ENCODE assay signal across 1 cellular context in genomic region chr3:36969540-36970432, GRCh38.
TF ChIP-seq lines count a peak whose summit lies in the region.

No MANE protein-coding gene starts in this region.

TF ChIP-seq in K562, 482 proteins besides CTCF, POLR2A, EP300 and RAD21 (continued from another document):
- TF ChIP-seq TEAD1 (CRISPR knock-in tag; IDR thresholded peaks at IDR 0.05) = 0 out of 4 replicates have a peak, but pooled peaks have one; percentile 5 to 23
- peak; percentile 49; the same call in 1 of the 2 replicates for TF ChIP-seq GABPB1 (CRISPR knock-in tag; IDR thresholded peaks at IDR 0.05)
- no peak for TF ChIP-seq ZNF668 (CRISPR knock-in tag; IDR thresholded peaks at IDR 0.05)
- TF ChIP-seq ZBTB8A (IDR thresholded peaks at IDR 0.05; ENCODE audit: partially characterized antibody) = no peak
- TF ChIP-seq HMGN3 (IDR thresholded peaks at IDR 0.05; ENCODE audit: borderline replicate concordance, extremely low read depth, insufficient read length, low read depth, low read length) = peak; percentile 55
- TF ChIP-seq CREB3 (tag; conservative IDR thresholded peaks at IDR 0.05; ENCODE audit: low read depth) = no peak
- peak; percentile 25; the same call in 1 of the 2 replicates for TF ChIP-seq ZNF584 (CRISPR knock-in tag; IDR thresholded peaks at IDR 0.05; ENCODE audit: low read depth)
- no peak for TF ChIP-seq DNMT1 (IDR thresholded peaks at IDR 0.05)
- TF ChIP-seq MAZ (CRISPR knock-in tag; conservative IDR thresholded peaks at IDR 0.05 in 1 of 2, IDR thresholded peaks at IDR 0.05 in 1 of 2) = peak; percentile 93 to 100
- peak; percentile 95 for TF ChIP-seq EGR1 (conservative IDR thresholded peaks at IDR 0.05)
- no peak for TF ChIP-seq CCAR2 (IDR thresholded peaks at IDR 0.05; ENCODE audit: low read depth, low read length)
- TF ChIP-seq ZNF384 (IDR thresholded peaks at IDR 0.05; ENCODE audit: low read depth, low read length) = peak; percentile 51; the same call in 1 of the 2 replicates
- 0 out of 2 replicates have a peak, but pooled peaks have one; percentile 12 for TF ChIP-seq MBD2 (IDR thresholded peaks at IDR 0.05; ENCODE audit: borderline replicate concordance, low read depth)
- peak; percentile 58; the same call in 1 of the 2 replicates for TF ChIP-seq TAL1 (IDR thresholded peaks at IDR 0.05)
- TF ChIP-seq RBBP5 (IDR thresholded peaks at IDR 0.05; ENCODE audit: borderline replicate concordance, insufficient read depth, low read length, poor library complexity, severe bottlenecking) = peak; percentile 75
- peak; percentile 94 for TF ChIP-seq ESRRA (IDR thresholded peaks at IDR 0.05; ENCODE audit: borderline replicate concordance, low read depth)
- peak in 1 of 3 experiments; percentile 59 for TF ChIP-seq YY1 (IDR thresholded peaks at IDR 0.05; ENCODE audit: borderline replicate concordance in 1 of 3, control insufficient read depth in 1 of 3, extremely low read depth in 1 of 3, insufficient read depth in 3 of 3, insufficient read length in 1 of 3, insufficient replicate concordance in 2 of 3, low read depth in 1 of 3, low read length in 2 of 3)
- TF ChIP-seq ZNF24 (IDR thresholded peaks at IDR 0.05) = peak; percentile 57; the same call in 1 of the 2 replicates
- no peak for TF ChIP-seq NR2C1 (IDR thresholded peaks at IDR 0.05)
- 0 out of 2 replicates have a peak, but pooled peaks have one; percentile 39 for TF ChIP-seq NR2C1 (tag; IDR thresholded peaks at IDR 0.05)
- TF ChIP-seq JUN (IDR thresholded peaks at IDR 0.05; ENCODE audit: borderline replicate concordance, low read depth, low read length) = peak; percentile 88
- no peak for TF ChIP-seq JUN (CRISPR knock-in tag; IDR thresholded peaks at IDR 0.05; ENCODE audit: borderline replicate concordance)
- peak; percentile 97 for TF ChIP-seq PRDM10 (IDR thresholded peaks at IDR 0.05; ENCODE audit: partially characterized antibody)
- TF ChIP-seq SMARCE1 (IDR thresholded peaks at IDR 0.05) = peak; percentile 88
- no peak for TF ChIP-seq TBP (optimal IDR thresholded peaks at IDR 0.05; ENCODE audit: low read depth, low read length)
- TF ChIP-seq TFAP4 (CRISPR knock-in tag; IDR thresholded peaks at IDR 0.05; ENCODE audit: borderline replicate concordance) = peak; percentile 79
- no peak for TF ChIP-seq ZNF717 (CRISPR knock-in tag; IDR thresholded peaks at IDR 0.05)
- TF ChIP-seq RFX1 (IDR thresholded peaks at IDR 0.05) = peak; percentile 98
- TF ChIP-seq SNIP1 (IDR thresholded peaks at IDR 0.05; ENCODE audit: low read depth) = no peak
- TF ChIP-seq ZNF395 (CRISPR knock-in tag; IDR thresholded peaks at IDR 0.05) = peak; percentile 81
- peak in 1 of 2 experiments; percentile 93; a peak in 2 of 4 replicates for TF ChIP-seq HDAC1 (IDR thresholded peaks at IDR 0.05)
- peak; percentile 83 for TF ChIP-seq ZEB2 (IDR thresholded peaks at IDR 0.05)
- TF ChIP-seq HNRNPH1 (optimal IDR thresholded peaks at IDR 0.05; ENCODE audit: low read depth, low read length) = no peak
- no peak for TF ChIP-seq ZNF282 (CRISPR knock-in tag; IDR thresholded peaks at IDR 0.05)
- no peak for TF ChIP-seq SRSF9 (IDR thresholded peaks at IDR 0.05; ENCODE audit: borderline replicate concordance, low read depth, low read length)
- peak; percentile 65 to 72; a peak in 2 of 4 replicates for TF ChIP-seq FOXK2 (conservative IDR thresholded peaks at IDR 0.05 in 1 of 2, IDR thresholded peaks at IDR 0.05 in 1 of 2; ENCODE audit: low read depth in 2 of 2)
- TF ChIP-seq EHMT2 (IDR thresholded peaks at IDR 0.05) = peak; percentile 86
- TF ChIP-seq ZNF263 (CRISPR knock-in tag; IDR thresholded peaks at IDR 0.05; ENCODE audit: borderline replicate concordance) = peak; percentile 65; the same call in 1 of the 2 replicates
- peak; percentile 48 for TF ChIP-seq FOS (IDR thresholded peaks at IDR 0.05; ENCODE audit: extremely low read depth, insufficient read length)
- no peak for TF ChIP-seq YBX1 (IDR thresholded peaks at IDR 0.05)
- TF ChIP-seq NCOR1 (IDR thresholded peaks at IDR 0.05) = peak; percentile 66; the same call in 1 of the 2 replicates
- TF ChIP-seq BMI1 (IDR thresholded peaks at IDR 0.05; ENCODE audit: low read length) = peak; percentile 86
- peak; percentile 55; the same call in 1 of the 2 replicates for TF ChIP-seq ZBTB33 (CRISPR knock-in tag; IDR thresholded peaks at IDR 0.05)
- no peak for TF ChIP-seq ZNF133 (CRISPR knock-in tag; IDR thresholded peaks at IDR 0.05)
- no peak for TF ChIP-seq HIVEP1 (CRISPR knock-in tag; IDR thresholded peaks at IDR 0.05)
- TF ChIP-seq MYNN (IDR thresholded peaks at IDR 0.05) = peak; percentile 68; the same call in 1 of the 2 replicates
- no peak for TF ChIP-seq MYNN (CRISPR knock-in tag; IDR thresholded peaks at IDR 0.05)
- TF ChIP-seq HMBOX1 (IDR thresholded peaks at IDR 0.05) = peak; percentile 96
- TF ChIP-seq CREB1 (IDR thresholded peaks at IDR 0.05) = peak; percentile 53
- TF ChIP-seq CREB1 (CRISPR knock-in tag; IDR thresholded peaks at IDR 0.05) = peak; percentile 69; the same call in 1 of the 2 replicates
